Comparison of ENCODE assay signal across 13 cellular contexts in the genomic region with DNA sequence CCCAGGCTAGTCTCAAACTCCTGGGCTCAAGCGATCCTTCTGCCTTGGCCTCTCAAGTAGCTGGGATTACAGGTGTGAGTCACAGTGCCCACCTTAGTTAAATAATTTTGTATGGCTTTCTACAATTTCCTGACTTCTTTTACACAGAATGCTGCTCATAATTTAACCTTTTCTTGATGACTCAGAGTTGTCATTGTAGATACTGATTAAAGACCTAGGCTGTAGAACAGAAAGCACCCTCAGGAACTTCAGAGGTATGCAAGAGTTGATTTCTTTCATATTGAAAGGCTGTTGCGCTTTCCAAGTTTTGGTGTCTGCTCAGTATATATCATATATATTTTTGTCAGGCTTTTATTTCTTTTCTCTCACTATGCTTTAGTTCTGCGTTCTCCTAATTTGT. TPM values are rescaled to one million over a fixed set of nuclear protein-coding genes. Genes with fewer than 3 reads are reported as not detected.
"Had no signal": no experiment of that assay in that cellular context is flagged by ENCODE, and none has a peak within 500 bp of the region (broad histone marks: within the 10 kb centered on the region; RNA-seq: fewer than 3 reads in every experiment).

No MANE protein-coding gene starts in this region.

- ATAC-seq: esophagus mucosa, left cardiac atrium had no signal

- H3K27me3 Mint-ChIP-seq: activated CD4-positive, alpha-beta memory T cell treated with anti-CD3 and anti-CD28 coated beads for 36 hours; naive B cell had no signal

- H3K27me3 ChIP-seq: transverse colon had no signal

- H3K36me3 ChIP-seq: transverse colon had no signal

- DNase-seq: activated CD4-positive, alpha-beta memory T cell treated with anti-CD3 and anti-CD28 coated beads for 36 hours; activated CD8-positive, alpha-beta memory T cell treated with anti-CD3 and anti-CD28 coated beads, Interleukin-2, amount 50 U/mL, for 48 hours; activated gamma-delta T cell treated with Interleukin-2 at 50 U/mL for 16 hours; dorsolateral prefrontal cortex; left cardiac atrium; naive B cell; transverse colon had no signal

- H3K4me3 Mint-ChIP-seq: activated CD4-positive, alpha-beta memory T cell treated with anti-CD3 and anti-CD28 coated beads for 36 hours; naive B cell had no signal

- H3K27ac Mint-ChIP-seq: activated CD4-positive, alpha-beta memory T cell treated with anti-CD3 and anti-CD28 coated beads for 36 hours; naive B cell had no signal

- H3K4me1 ChIP-seq: parathyroid adenoma, transverse colon had no signal

- H3K9me3 ChIP-seq: transverse colon had no signal

- H3K9me3 Mint-ChIP-seq: activated CD4-positive, alpha-beta memory T cell treated with anti-CD3 and anti-CD28 coated beads for 36 hours; naive B cell had no signal

- H3K4me3 ChIP-seq: dorsolateral prefrontal cortex, transverse colon had no signal

- H3K36me3 Mint-ChIP-seq: naive B cell had no signal

- H3K27ac ChIP-seq: dorsolateral prefrontal cortex, parathyroid adenoma, transverse colon had no signal

RNA-seq across cellular contexts. Expression of a gene that starts 21.1 kb away (rescaled TPM):
- total RNA-seq: glomerular endothelial cell; T-helper 2 cell treated with Interferon-gamma antibody and Interleukin-4, amounts not matched to agents 100 ng/mL and 5 ng/mL, for 36 hours had no signal

RNA-seq across cellular contexts. Expression of a gene that starts 56.4 kb away (rescaled TPM):
- total RNA-seq: cerebellum, glomerular endothelial cell, skeletal muscle tissue had no signal
